ENCODE assay signal across 8 cellular contexts in genomic region chr1:28668956-28669719, GRCh38. TPM values are rescaled to one million over a fixed set of nuclear protein-coding genes. Genes with fewer than 3 reads are reported as not detected.
DNase-seq lines count a peak whose midpoint lies in the region; ATAC-seq, FAIRE-seq and TF ChIP-seq lines count a peak whose summit lies in the region.

No MANE protein-coding gene starts in this region.

- H3K9ac ChIP-seq in HUES6 (ENCODE audit: low read length) (peak overlapping the region; percentile 95), SK-N-MC (ENCODE audit: insufficient read length) (peak overlapping the region; percentile 97)

- no peaks in the 10 kb centered on the region for H3K9me3 Mint-ChIP-seq in activated naive CD8-positive, alpha-beta T cell treated with anti-CD3 and anti-CD28 coated beads, Interleukin-2, amount 50 U/mL, for 24 hours

- no peaks in the 10 kb centered on the region for H3K27me3 ChIP-seq in HUES6 (ENCODE audit: control insufficient read depth, insufficient read depth, low read length)
- no peaks in the 10 kb centered on the region for H3K27me3 ChIP-seq in left ventricle myocardium inferior (ENCODE audit: low read depth)

- H3K27me3 Mint-ChIP-seq in activated naive CD8-positive, alpha-beta T cell treated with anti-CD3 and anti-CD28 coated beads, Interleukin-2, amount 50 U/mL, for 24 hours = no peaks in the 10 kb centered on the region

- H3K4me3 Mint-ChIP-seq in activated naive CD8-positive, alpha-beta T cell treated with anti-CD3 and anti-CD28 coated beads, Interleukin-2, amount 50 U/mL, for 24 hours = peak overlapping the region; percentile 96

- H3K36me3 ChIP-seq in HUES6 (ENCODE audit: control insufficient read depth, insufficient read depth, low read length) (no peaks in the 10 kb centered on the region), SK-N-MC (ENCODE audit: insufficient read depth, low read length) (no peaks in the 10 kb centered on the region), left ventricle myocardium inferior (no peaks in the 10 kb centered on the region)

- H3K27ac Mint-ChIP-seq in activated naive CD8-positive, alpha-beta T cell treated with anti-CD3 and anti-CD28 coated beads, Interleukin-2, amount 50 U/mL, for 24 hours = peak overlapping the region; percentile 94

- intact Hi-C loops in left ventricle myocardium inferior (cut with micrococcal nuclease) = no loop called here

- H3K4me3 ChIP-seq in HUES6 (ENCODE audit: low read depth, low read length) (peak overlapping the region; percentile 89), SK-N-MC (peak overlapping the region; percentile 87), left ventricle myocardium inferior (peak overlapping the region; percentile 99)

- ATAC-seq in GM21381 (IDR thresholded peaks at IDR 0.05; ENCODE audit: unreplicated experiment) = peak; percentile 64
- peak; percentile 71 for ATAC-seq in activated naive CD8-positive, alpha-beta T cell treated with anti-CD3 and anti-CD28 coated beads, Interleukin-2, amount 50 U/mL, for 24 hours

- TF ChIP-seq CTCF in left ventricle myocardium inferior (IDR thresholded peaks at IDR 0.05; ENCODE audit: borderline replicate concordance) = no peak
- TF ChIP-seq CTCF in D721Med (IDR thresholded peaks at IDR 0.05; ENCODE audit: insufficient read depth, missing control alignments) = no peak

- no peak for FAIRE-seq in D721Med (lab: Jason Lieb, UNC)

- H3K27ac ChIP-seq in HUES6 (ENCODE audit: low read depth, low read length) (peak overlapping the region; percentile 93), SK-N-MC (peak overlapping the region; percentile 97), left ventricle myocardium inferior (replicated peaks) (peak overlapping the region; percentile 100)

- DNase-seq in DMS79 (lab: John Stamatoyannopoulos, UW) (peak; percentile 59), SK-N-MC (ENCODE audit: low read depth, low spot score) (no peak), left ventricle myocardium inferior (peak; percentile 72), renal cortical epithelial cell (ENCODE audit: low read depth) (peak; percentile 13), D721Med (ENCODE audit: insufficient read length, low spot score) (no peak)
- peak; percentile 51 for DNase-seq in activated naive CD8-positive, alpha-beta T cell treated with anti-CD3 and anti-CD28 coated beads, Interleukin-2, amount 50 U/mL, for 24 hours

- H3K9me3 ChIP-seq in HUES6 (ENCODE audit: control insufficient read depth, insufficient read depth, low read depth, low read length) = no peaks in the 10 kb centered on the region
- no peaks in the 10 kb centered on the region for H3K9me3 ChIP-seq in SK-N-MC (ENCODE audit: low read depth, low read length)
- H3K9me3 ChIP-seq in left ventricle myocardium inferior (replicated peaks) = no peaks in the 10 kb centered on the region

- peaks cover 15% of the 10 kb centered on the region; the same call in 1 of the 2 replicates for H3K4me1 ChIP-seq in HUES6 (ENCODE audit: control insufficient read depth, insufficient read depth, low read length)
- peaks cover 24% of the 10 kb centered on the region for H3K4me1 ChIP-seq in left ventricle myocardium inferior

- H3K4me1 Mint-ChIP-seq in activated naive CD8-positive, alpha-beta T cell treated with anti-CD3 and anti-CD28 coated beads, Interleukin-2, amount 50 U/mL, for 24 hours = peaks cover 17% of the 10 kb centered on the region

- H3K36me3 Mint-ChIP-seq in activated naive CD8-positive, alpha-beta T cell treated with anti-CD3 and anti-CD28 coated beads, Interleukin-2, amount 50 U/mL, for 24 hours (ENCODE audit: low read depth) = peaks cover 2% of the 10 kb centered on the region

RNA-seq across cellular contexts. Expression of gene GMEB1, which starts 0.6 kb away (rescaled TPM):
- total RNA-seq in left ventricle myocardium inferior (6.2 TPM), renal cortical epithelial cell (8.7 and 12.9 TPM in 2 replicates)

RNA-seq across cellular contexts. Expression of gene RNU11, which starts 20.7 kb away (rescaled TPM):
- total RNA-seq in left ventricle myocardium inferior (not detected), renal cortical epithelial cell (not detected in 2 replicates)

RNA-seq across cellular contexts. Expression of gene TAF12, which starts 26.3 kb away (rescaled TPM):
- total RNA-seq in left ventricle myocardium inferior (28.2 TPM), renal cortical epithelial cell (29.2 and 46.7 TPM in 2 replicates)

Comparison
In these comparisons a context has a peak if more than half of its experiments do, and no peak if none do; other contexts are left out.
1. DNase-seq: peak in DMS79 (single experiment), activated naive CD8-positive, alpha-beta T cell treated with anti-CD3 and anti-CD28 coated beads, Interleukin-2, amount 50 U/mL, for 24 hours (single experiment), left ventricle myocardium inferior (single experiment) and renal cortical epithelial cell (single experiment); none in SK-N-MC (single experiment) and D721Med (single experiment).
2. Peak in every context shown above with its lines, with median percentiles within 50 percentile points of each other: H3K27ac ChIP-seq and H3K4me3 ChIP-seq.